3 cellular contexts compared by ENCODE assay signal in the genomic region with DNA sequence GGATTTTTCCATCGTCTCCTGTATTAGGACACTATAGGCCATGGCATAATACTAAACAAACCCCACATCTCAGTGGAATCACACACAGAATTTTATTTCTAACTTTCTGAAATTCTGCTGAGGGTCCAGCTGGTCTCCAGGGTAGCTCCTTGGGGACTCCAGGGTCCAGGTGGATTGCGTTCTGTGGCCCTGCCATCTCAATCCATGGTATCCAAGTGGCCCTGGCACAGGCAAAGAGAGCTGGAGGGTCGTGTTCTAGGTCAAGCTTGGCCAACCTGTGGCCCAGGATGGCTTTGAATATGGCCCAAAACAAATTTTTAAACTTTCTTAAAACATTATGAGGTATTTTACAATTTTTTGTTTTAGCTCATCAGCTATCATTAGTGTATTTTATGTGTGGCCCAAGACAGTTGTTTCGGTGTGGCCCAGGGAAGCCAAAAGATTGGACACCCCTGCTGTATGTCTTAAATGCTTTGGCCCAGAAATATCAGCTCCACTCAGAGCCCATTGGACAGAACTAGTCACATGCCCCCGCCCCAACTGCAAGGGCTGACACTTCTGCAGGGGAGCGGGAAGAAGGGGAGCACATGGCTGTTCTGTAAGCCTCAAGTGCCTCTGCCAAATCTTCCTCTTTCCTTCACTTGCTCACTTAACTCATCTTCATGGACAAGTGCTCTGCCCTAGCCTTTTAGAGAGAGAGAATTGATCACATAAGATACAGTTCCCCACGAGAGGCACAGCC.
A peak's percentile ranks its signal among the peaks of the same experiment; 100 is the strongest.
TF ChIP-seq lines count a peak whose summit lies in the region.

No MANE protein-coding gene starts in this region.

TF ChIP-seq in SK-N-SH, 30 proteins besides CTCF, POLR2A, EP300 and RAD21:
- TF ChIP-seq MAX (IDR thresholded peaks at IDR 0.05; ENCODE audit: low read depth) (peak; percentile 50; the same call in 1 of the 2 replicates), CHD2 (IDR thresholded peaks at IDR 0.05; ENCODE audit: low read length, partially characterized antibody) (no peak)
- TF ChIP-seq, protein P1, sequence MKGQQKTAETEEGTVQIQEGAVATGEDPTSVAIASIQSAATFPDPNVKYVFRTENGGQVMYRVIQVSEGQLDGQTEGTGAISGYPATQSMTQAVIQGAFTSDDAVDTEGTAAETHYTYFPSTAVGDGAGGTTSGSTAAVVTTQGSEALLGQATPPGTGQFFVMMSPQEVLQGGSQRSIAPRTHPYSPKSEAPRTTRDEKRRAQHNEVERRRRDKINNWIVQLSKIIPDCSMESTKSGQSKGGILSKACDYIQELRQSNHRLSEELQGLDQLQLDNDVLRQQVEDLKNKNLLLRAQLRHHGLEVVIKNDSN (IDR thresholded peaks at IDR 0.05; ENCODE audit: borderline replicate concordance, low read depth): peak; percentile 75

TF ChIP-seq in SK-N-SH treated with all-trans-retinoic acid at 6 μM for 48 hours, 23 proteins besides CTCF, POLR2A, EP300 and RAD21 (continued from another document):
- no peak for TF ChIP-seq BACH2 (CRISPR knock-in tag; IDR thresholded peaks at IDR 0.05; ENCODE audit: borderline replicate concordance)

TF ChIP-seq in GM12878, 131 proteins besides CTCF, POLR2A, EP300 and RAD21 (continued from another document):
- TF ChIP-seq TCF7 (IDR thresholded peaks at IDR 0.05; ENCODE audit: borderline replicate concordance) (no peak), ASH2L (IDR thresholded peaks at IDR 0.05; ENCODE audit: borderline replicate concordance, low read depth) (no peak), YBX1 (IDR thresholded peaks at IDR 0.05) (no peak)
- TF ChIP-seq, protein P1 (IDR thresholded peaks at IDR 0.05; ENCODE audit: borderline replicate concordance, extremely low read length, insufficient read depth, low read depth, low read length): peak; percentile 28
